Comparison of ENCODE assay signal across 14 cellular contexts in genomic region chr1:46084553-46085448, GRCh38. TPM values are rescaled to one million over a fixed set of nuclear protein-coding genes. Genes with fewer than 3 reads are reported as not detected.
DNase-seq lines count a peak whose midpoint lies in the region; ATAC-seq and TF ChIP-seq lines count a peak whose summit lies in the region.
"Had no signal": no experiment of that assay in that cellular context is flagged by ENCODE, and none has a peak within 500 bp of the region (broad histone marks: within the 10 kb centered on the region; RNA-seq: fewer than 3 reads in every experiment).

No MANE protein-coding gene starts in this region.

- ATAC-seq in heart left ventricle = peak in 3 of 4 donors; percentile 60 to 70 (median 65)
- ATAC-seq in SK-N-SH treated with all-trans-retinoic acid at 6 μM for 48 hours = peak; percentile 73
- no peak for ATAC-seq in HG02678 (IDR thresholded peaks at IDR 0.05; ENCODE audit: unreplicated experiment)
- ATAC-seq in HG02763 (IDR thresholded peaks at IDR 0.05; ENCODE audit: unreplicated experiment) = no peak
- ATAC-seq: activated CD4-positive, CD25-positive, alpha-beta regulatory T cell treated with anti-CD3 and anti-CD28 coated beads, Interleukin-2, amount 50 U/mL, for 24 hours; esophagus mucosa had no signal

- TF ChIP-seq POLR2A in heart left ventricle (IDR thresholded peaks at IDR 0.05) = no peak

- H3K27ac ChIP-seq in heart left ventricle = peak overlapping the region in 2 of 12 donors; percentile 2 to 30
- H3K27ac ChIP-seq in urinary bladder (ENCODE audit: low read depth) = peak overlapping the region; percentile 10
- H3K27ac ChIP-seq: coronary artery had no signal

- peaks cover 0 to 3% (median 0%) of the 10 kb centered on the region in 9 donors for H3K36me3 ChIP-seq in heart left ventricle
- H3K36me3 ChIP-seq in urinary bladder (ENCODE audit: insufficient read depth) = no peaks in the 10 kb centered on the region

- H3K4me1 ChIP-seq in heart left ventricle = peaks cover 0 to 35% (median 15%) of the 10 kb centered on the region in 12 donors
- no peaks in the 10 kb centered on the region for H3K4me1 ChIP-seq in urinary bladder (ENCODE audit: insufficient read depth)

- no peaks in the 10 kb centered on the region for H3K27me3 ChIP-seq in heart left ventricle

- 33 to 60% (median 46%) methylated on average over 1 of the region's 1 CpG for WGBS in heart left ventricle, 4 donors
- 76% methylated on average over 1 of the region's 1 CpG for WGBS in urinary bladder

- H3K9me3 ChIP-seq in heart left ventricle = peaks cover 0 to 3% (median 0%) of the 10 kb centered on the region in 12 donors

- no peak for TF ChIP-seq CTCF in heart left ventricle (IDR thresholded peaks at IDR 0.05)
- no peak for TF ChIP-seq CTCF in fibroblast of pulmonary artery (IDR thresholded peaks at IDR 0.05; ENCODE audit: low read length, missing control alignments)

- intact Hi-C loops in heart left ventricle (cut with DNase I) = loop anchor here in 1 of 10 donors (5.0 kb wide), 2 partner anchors 48 to 82 kb away; partner anchors contain the start of gene PIK3R3
- intact Hi-C loops in cardiac septum (cut with DNase I) = no loop called here

- DNase-seq in heart left ventricle = no peak
- no peak for DNase-seq in cardiac septum (ENCODE audit: low spot score)
- peak; percentile 6 for DNase-seq in fibroblast of pulmonary artery (ENCODE audit: low read depth)
- no peak for DNase-seq in NCI-H1694 (lab: John Stamatoyannopoulos, UW)
- DNase-seq: activated CD8-positive, alpha-beta memory T cell treated with anti-CD3 and anti-CD28 coated beads, Interleukin-2, amount 50 U/mL, for 48 hours; Calu3; NCI-H2171 treated with DMSO at 0.1 percent for 48 hours had no signal

- H3K4me3 ChIP-seq in heart left ventricle (no peak overlapping the region), fibroblast of pulmonary artery (replicated peaks; ENCODE audit: low read depth, low read length) (no peak overlapping the region), urinary bladder (ENCODE audit: low read depth, low read length) (no peak overlapping the region)
- H3K4me3 ChIP-seq: coronary artery had no signal

TF ChIP-seq in SK-N-SH treated with all-trans-retinoic acid at 6 μM for 48 hours, 23 proteins besides CTCF, POLR2A, EP300 and RAD21:
- TF ChIP-seq ESRRG (CRISPR knock-in tag; IDR thresholded peaks at IDR 0.05) (no peak), OSR1 (CRISPR knock-in tag; IDR thresholded peaks at IDR 0.05) (no peak), ARNTL (CRISPR knock-in tag; IDR thresholded peaks at IDR 0.05; ENCODE audit: borderline replicate concordance, low read depth) (no peak), GLIS3 (CRISPR knock-in tag; IDR thresholded peaks at IDR 0.05) (no peak), ZFP30 (CRISPR knock-in tag; IDR thresholded peaks at IDR 0.05) (no peak), ZFP3 (CRISPR knock-in tag; IDR thresholded peaks at IDR 0.05) (no peak), RARB (CRISPR knock-in tag; IDR thresholded peaks at IDR 0.05) (no peak), PATZ1 (CRISPR knock-in tag; IDR thresholded peaks at IDR 0.05; ENCODE audit: borderline replicate concordance) (no peak), PPARA (CRISPR knock-in tag; IDR thresholded peaks at IDR 0.05; ENCODE audit: borderline replicate concordance) (no peak), TOX (CRISPR knock-in tag; IDR thresholded peaks at IDR 0.05; ENCODE audit: borderline replicate concordance) (no peak), BACH2 (CRISPR knock-in tag; IDR thresholded peaks at IDR 0.05; ENCODE audit: borderline replicate concordance) (no peak), ZNF565 (CRISPR knock-in tag; conservative IDR thresholded peaks at IDR 0.05; ENCODE audit: low read depth) (no peak), ZNF70 (CRISPR knock-in tag; IDR thresholded peaks at IDR 0.05) (no peak), CSDC2 (CRISPR knock-in tag; IDR thresholded peaks at IDR 0.05) (no peak), ZC3H10 (CRISPR knock-in tag; IDR thresholded peaks at IDR 0.05) (no peak), SNAI2 (CRISPR knock-in tag; IDR thresholded peaks at IDR 0.05) (no peak)
TF ChIP-seq in SK-N-SH treated with all-trans-retinoic acid at 6 μM for 48 hours: peak in this region for 0.

RNA-seq across cellular contexts. Expression of gene PIK3R3, which starts 47.6 kb away (rescaled TPM):
- total RNA-seq in heart left ventricle (10 to 100 TPM; 24.6 to 54.1 (median 41.9) TPM), cardiac septum (55.3 TPM), urinary bladder (16.2 TPM)
- polyA plus RNA-seq in heart left ventricle (10 to 100 TPM; 11.8 to 49.0 TPM), urinary bladder (24.7 TPM)

Comparison
In these comparisons a context has a peak if more than half of its experiments do, and no peak if none do; other contexts are left out.
1. ATAC-seq: peak in heart left ventricle (3 of 4) and SK-N-SH treated with all-trans-retinoic acid at 6 μM for 48 hours (single experiment); none in HG02678 (single experiment) and HG02763 (single experiment).